In the genomic region with DNA sequence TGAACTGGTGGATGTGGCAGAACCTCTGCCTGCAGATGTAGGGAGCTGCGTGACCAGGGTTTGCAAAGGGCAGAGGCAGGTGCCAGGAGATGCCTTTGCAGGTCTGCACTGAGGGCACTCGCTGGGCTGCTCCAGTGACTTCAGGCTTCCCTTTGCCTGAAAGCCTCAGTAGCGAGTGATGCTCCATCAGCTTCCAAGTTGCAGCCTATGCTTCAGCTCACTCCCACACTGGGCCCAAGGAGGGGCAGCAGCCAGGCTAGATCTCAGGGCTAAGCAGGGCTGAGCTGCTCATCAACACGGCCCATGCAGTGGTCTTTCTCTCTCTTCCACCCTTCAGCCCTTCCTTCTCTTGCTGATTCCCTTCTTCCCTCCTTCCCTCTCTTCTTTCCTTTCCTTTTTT, we compare ENCODE assay signal across 32 cellular contexts.
"Had no signal": no experiment of that assay in that cellular context is flagged by ENCODE, and none has a peak within 500 bp of the region (broad histone marks: within the 10 kb centered on the region; RNA-seq: fewer than 3 reads in every experiment).

No MANE protein-coding gene starts in this region.

- H3K9me3 Mint-ChIP-seq: activated CD4-positive, alpha-beta memory T cell treated with anti-CD3 and anti-CD28 coated beads, Interleukin-2, amount 10 ng/mL, durations not matched to agents 7 days and 5 days; activated naive CD4-positive, alpha-beta T cell treated with anti-CD3 and anti-CD28 coated beads for 36 hours; activated naive CD4-positive, alpha-beta T cell treated with anti-CD3 and anti-CD28 coated beads, Interleukin-2, amount 50 U/mL, for 24 hours; activated naive CD8-positive, alpha-beta T cell treated with anti-CD3 and anti-CD28 coated beads for 36 hours; activated naive CD8-positive, alpha-beta T cell treated with anti-CD3 and anti-CD28 coated beads, Interleukin-2, amount 50 U/mL, for 24 hours; activated T-helper 1 cell treated with anti-CD3 and anti-CD28 coated beads, Interleukin-12 subunit alpha, Interleukin-12 subunit beta, Interleukin-2, Interleukin-4 antibody, amounts not matched to agents 30 ng/mL and 10 ng/mL and 1 ng/mL, durations not matched to agents 14 hours and 24 hours and 36 hours; activated T-helper 2 cell treated with anti-CD3 and anti-CD28 coated beads, Interferon-gamma antibody, Interleukin-2, Interleukin-4, amounts not matched to agents 10 μg/mL and 5 μg/mL and 100 μg/mL, durations not matched to agents 14 hours and 24 hours and 36 hours; effector memory CD8-positive, alpha-beta T cell had no signal

- H3K36me3 ChIP-seq: adrenal gland, esophagus muscularis mucosa, gastrocnemius medialis, heart left ventricle had no signal

- H3K36me3 Mint-ChIP-seq: activated CD8-positive, alpha-beta memory T cell treated with anti-CD3 and anti-CD28 coated beads, Interleukin-2, amount 10 ng/mL, durations not matched to agents 7 days and 5 days; activated naive CD4-positive, alpha-beta T cell treated with anti-CD3 and anti-CD28 coated beads, Interleukin-2, amount 50 U/mL, for 24 hours; activated naive CD8-positive, alpha-beta T cell treated with anti-CD3 and anti-CD28 coated beads for 36 hours had no signal

- H3K4me1 ChIP-seq: adrenal gland, body of pancreas, esophagus muscularis mucosa, foreskin keratinocyte, gastrocnemius medialis had no signal

- DNase-seq: activated CD4-positive, alpha-beta memory T cell treated with anti-CD3 and anti-CD28 coated beads, Interleukin-2, amount 10 ng/mL, durations not matched to agents 7 days and 5 days; activated CD4-positive, alpha-beta T cell treated with anti-CD3 and anti-CD28 coated beads for 1 hour; activated CD4-positive, alpha-beta T cell treated with anti-CD3 and anti-CD28 coated beads for 4 hours; activated CD4-positive, alpha-beta T cell treated with anti-CD3 and anti-CD28 coated beads, Interleukin-2, amount 10 ng/mL, durations not matched to agents 7 days and 5 days; activated CD4-positive, alpha-beta T cell treated with anti-CD3 and anti-CD28 coated beads, Interleukin-2, amount 50 U/mL, for 4 hours; activated CD8-positive, alpha-beta memory T cell treated with anti-CD3 and anti-CD28 coated beads, Interleukin-2, amount 10 ng/mL, durations not matched to agents 7 days and 5 days; activated CD8-positive, alpha-beta memory T cell treated with anti-CD3 and anti-CD28 coated beads, Interleukin-2, amount 50 U/mL, for 4 hours; activated effector memory CD4-positive, alpha-beta T cell treated with anti-CD3 and anti-CD28 coated beads, Interleukin-2, amount 50 U/mL, for 16 hours; activated naive CD4-positive, alpha-beta T cell treated with anti-CD3 and anti-CD28 coated beads for 36 hours; activated naive CD8-positive, alpha-beta T cell treated with anti-CD3 and anti-CD28 coated beads for 36 hours; activated naive CD8-positive, alpha-beta T cell treated with anti-CD3 and anti-CD28 coated beads, Interleukin-2, amount 50 U/mL, for 24 hours; activated T-cell treated with anti-CD3 and anti-CD28 coated beads, Interleukin-2, amount 50 U/mL, for 1 hour; activated T-cell treated with anti-CD3 and anti-CD28 coated beads, Interleukin-2, amount 50 U/mL, for 48 hours; adrenal gland; amygdala; aorta; body of pancreas; caudate nucleus; cortex of kidney; dermis blood vessel endothelial cell; effector CD4-positive, alpha-beta T cell; effector memory CD8-positive, alpha-beta T cell; erythroblast; foreskin keratinocyte; gastrocnemius medialis; glutamatergic neuron; heart left ventricle; T-helper 2 cell had no signal

- H3K4me1 Mint-ChIP-seq: activated naive CD4-positive, alpha-beta T cell treated with anti-CD3 and anti-CD28 coated beads, Interleukin-2, amount 50 U/mL, for 24 hours had no signal

- H3K27me3 ChIP-seq: adrenal gland, body of pancreas, esophagus muscularis mucosa, foreskin keratinocyte, gastrocnemius medialis had no signal

- H3K4me3 ChIP-seq: adrenal gland, body of pancreas, esophagus muscularis mucosa, gastrocnemius medialis, heart left ventricle had no signal

- H3K9me3 ChIP-seq: adrenal gland, body of pancreas, esophagus muscularis mucosa, gastrocnemius medialis had no signal

- H3K4me3 Mint-ChIP-seq: activated CD4-positive, alpha-beta memory T cell treated with anti-CD3 and anti-CD28 coated beads, Interleukin-2, amount 10 ng/mL, durations not matched to agents 7 days and 5 days; activated CD4-positive, alpha-beta T cell treated with anti-CD3 and anti-CD28 coated beads, Interleukin-2, amount 10 ng/mL, durations not matched to agents 7 days and 5 days; activated CD8-positive, alpha-beta memory T cell treated with anti-CD3 and anti-CD28 coated beads, Interleukin-2, amount 10 ng/mL, durations not matched to agents 7 days and 5 days; activated naive CD4-positive, alpha-beta T cell treated with anti-CD3 and anti-CD28 coated beads for 36 hours; activated naive CD4-positive, alpha-beta T cell treated with anti-CD3 and anti-CD28 coated beads, Interleukin-2, amount 50 U/mL, for 24 hours; activated naive CD8-positive, alpha-beta T cell treated with anti-CD3 and anti-CD28 coated beads for 36 hours; activated naive CD8-positive, alpha-beta T cell treated with anti-CD3 and anti-CD28 coated beads, Interleukin-2, amount 50 U/mL, for 24 hours; activated T-helper 1 cell treated with anti-CD3 and anti-CD28 coated beads, Interleukin-12 subunit alpha, Interleukin-12 subunit beta, Interleukin-2, Interleukin-4 antibody, amounts not matched to agents 30 ng/mL and 10 ng/mL and 1 ng/mL, durations not matched to agents 14 hours and 24 hours and 36 hours; effector memory CD8-positive, alpha-beta T cell had no signal

- H3K27ac Mint-ChIP-seq: activated CD4-positive, alpha-beta memory T cell treated with anti-CD3 and anti-CD28 coated beads, Interleukin-2, amount 10 ng/mL, durations not matched to agents 7 days and 5 days; activated CD4-positive, alpha-beta T cell treated with anti-CD3 and anti-CD28 coated beads, Interleukin-2, amount 10 ng/mL, durations not matched to agents 7 days and 5 days; activated CD8-positive, alpha-beta memory T cell treated with anti-CD3 and anti-CD28 coated beads, Interleukin-2, amount 10 ng/mL, durations not matched to agents 7 days and 5 days; activated naive CD4-positive, alpha-beta T cell treated with anti-CD3 and anti-CD28 coated beads for 36 hours; activated naive CD4-positive, alpha-beta T cell treated with anti-CD3 and anti-CD28 coated beads, Interleukin-2, amount 50 U/mL, for 24 hours; activated naive CD8-positive, alpha-beta T cell treated with anti-CD3 and anti-CD28 coated beads for 36 hours; activated naive CD8-positive, alpha-beta T cell treated with anti-CD3 and anti-CD28 coated beads, Interleukin-2, amount 50 U/mL, for 24 hours; activated T-helper 1 cell treated with anti-CD3 and anti-CD28 coated beads, Interleukin-12 subunit alpha, Interleukin-12 subunit beta, Interleukin-2, Interleukin-4 antibody, amounts not matched to agents 30 ng/mL and 10 ng/mL and 1 ng/mL, durations not matched to agents 14 hours and 24 hours and 36 hours; activated T-helper 2 cell treated with anti-CD3 and anti-CD28 coated beads, Interferon-gamma antibody, Interleukin-2, Interleukin-4, amounts not matched to agents 10 μg/mL and 5 μg/mL and 100 μg/mL, durations not matched to agents 14 hours and 24 hours and 36 hours; effector memory CD8-positive, alpha-beta T cell had no signal

- H3K27ac ChIP-seq: adrenal gland, body of pancreas, esophagus muscularis mucosa, foreskin keratinocyte, gastrocnemius medialis, heart left ventricle had no signal

- ATAC-seq: activated CD8-positive, alpha-beta memory T cell treated with anti-CD3 and anti-CD28 coated beads, Interleukin-2, amount 10 ng/mL, durations not matched to agents 7 days and 5 days; activated naive CD8-positive, alpha-beta T cell treated with anti-CD3 and anti-CD28 coated beads, Interleukin-2, amount 50 U/mL, for 24 hours; body of pancreas; foreskin keratinocyte; gastrocnemius medialis; heart left ventricle had no signal
